12 cellular contexts compared by ENCODE assay signal in genomic region chr15:69389426-69389825, GRCh38. TPM values are rescaled to one million over a fixed set of nuclear protein-coding genes. Genes with fewer than 3 reads are reported as not detected.
DNase-seq lines count a peak whose midpoint lies in the region; ATAC-seq and TF ChIP-seq lines count a peak whose summit lies in the region.
"Had no signal": no experiment of that assay in that cellular context is flagged by ENCODE, and none has a peak within 500 bp of the region (broad histone marks: within the 10 kb centered on the region; RNA-seq: fewer than 3 reads in every experiment).

No MANE protein-coding gene starts in this region.

- no TSS peak for BruUV-seq in PC-3 (replicated peaks; lab: Mats Ljungman, UMichigan)

- H3K27me3 ChIP-seq in left ventricle myocardium inferior (ENCODE audit: low read depth), result no peaks in the 10 kb centered on the region
- no peaks in the 10 kb centered on the region for H3K27me3 ChIP-seq in PC-3 (ENCODE audit: low read length)
- peaks cover 5% of the 10 kb centered on the region for H3K27me3 ChIP-seq in foreskin keratinocyte

- H3F3A ChIP-seq in PC-3 (ENCODE audit: low read length, unreplicated experiment), result peaks cover 4% of the 10 kb centered on the region

- POLR2A ChIA-PET in PC-3 (lab: Charles Lee; ENCODE audit: unreplicated experiment), result no interaction called here

- H3K9me3 ChIP-seq in left ventricle myocardium inferior (replicated peaks) (no peaks in the 10 kb centered on the region), PC-3 (ENCODE audit: low read length) (no peaks in the 10 kb centered on the region)
- H3K9me3 ChIP-seq: Caco-2 had no signal

- no peak overlapping the region for H3K27ac ChIP-seq in left ventricle myocardium inferior (replicated peaks)
- peak overlapping the region; percentile 98 for H3K27ac ChIP-seq in PC-3 (ENCODE audit: low read length)
- H3K27ac ChIP-seq in coronary artery, result no peak overlapping the region
- no peak overlapping the region for H3K27ac ChIP-seq in foreskin keratinocyte
- H3K27ac ChIP-seq: HL-60 had no signal

- H3K36me3 ChIP-seq in left ventricle myocardium inferior, result no peaks in the 10 kb centered on the region
- no peaks in the 10 kb centered on the region for H3K36me3 ChIP-seq in PC-3 (ENCODE audit: low read depth, low read length)

- no peaks in the 10 kb centered on the region for H4K20me1 ChIP-seq in PC-3 (ENCODE audit: low read length)

- H2AFZ ChIP-seq in PC-3 (ENCODE audit: low read length), result no peak overlapping the region
- H2AFZ ChIP-seq: GM23338 had no signal

- DNase-seq in left ventricle myocardium superior, result peak; percentile 40
- DNase-seq in left ventricle myocardium inferior, result no peak
- no peak for DNase-seq in PC-3
- peak; percentile 36 for DNase-seq in coronary artery (ENCODE audit: low spot score)
- no peak for DNase-seq in foreskin keratinocyte
- DNase-seq: Caco-2; CD8-positive, alpha-beta memory T cell; H7 had no signal

- no peaks in the 10 kb centered on the region for H3K9me2 ChIP-seq in PC-3 (replicated peaks; ENCODE audit: low read length)

- peaks cover 15% of the 10 kb centered on the region for H3K4me1 ChIP-seq in left ventricle myocardium inferior
- H3K4me1 ChIP-seq in PC-3 (ENCODE audit: insufficient read depth, low read length), result peaks cover 66% of the 10 kb centered on the region
- peaks cover 22% of the 10 kb centered on the region for H3K4me1 ChIP-seq in foreskin keratinocyte

- no peak for TF ChIP-seq CTCF in left ventricle myocardium inferior (IDR thresholded peaks at IDR 0.05; ENCODE audit: borderline replicate concordance)
- no peak for TF ChIP-seq CTCF in PC-3 (conservative IDR thresholded peaks at IDR 0.05; ENCODE audit: low read depth, low read length)
- no peak for TF ChIP-seq CTCF in coronary artery (IDR thresholded peaks at IDR 0.05)
- no peak for TF ChIP-seq CTCF in foreskin keratinocyte (conservative IDR thresholded peaks at IDR 0.05)

- H3K4me3 ChIP-seq in left ventricle myocardium inferior (no peak overlapping the region), PC-3 (ENCODE audit: low read length) (no peak overlapping the region), coronary artery (no peak overlapping the region)
- H3K4me3 ChIP-seq: GM23338 had no signal

- H3K4me2 ChIP-seq in PC-3 (ENCODE audit: low read length), result no peak overlapping the region
- H3K4me2 ChIP-seq: GM23338 had no signal

- CTCF ChIA-PET in PC-3 (lab: Charles Lee), result no interaction called here

- intact Hi-C loops in left ventricle myocardium superior (cut with micrococcal nuclease) (no loop called here), left ventricle myocardium inferior (cut with micrococcal nuclease) (no loop called here), PC-3 (cut with micrococcal nuclease) (no loop called here)

- H3K9ac ChIP-seq in PC-3 (ENCODE audit: low read length), result no peak overlapping the region

- ATAC-seq in left ventricle myocardium superior (peak; percentile 60), PC-3 (no peak), GM19328 (IDR thresholded peaks at IDR 0.05; ENCODE audit: unreplicated experiment) (no peak), GM18909 (IDR thresholded peaks at IDR 0.05; ENCODE audit: poor library complexity, unreplicated experiment) (no peak), foreskin keratinocyte (no peak)
- ATAC-seq: GM23338 had no signal

- no peaks in the 10 kb centered on the region for H3K79me2 ChIP-seq in PC-3 (ENCODE audit: low read length)

RNA-seq across cellular contexts. Expression of gene KIF23, which starts 24.7 kb away (rescaled TPM):
- total RNA-seq in left ventricle myocardium superior, result 0.45 TPM
- 0.38 TPM for total RNA-seq in left ventricle myocardium inferior
- total RNA-seq in PC-3 (2014; rRNA removed), result 77.3 and 87.0 TPM in 2 replicates
- total RNA-seq in foreskin keratinocyte, result 66.4 and 88.7 TPM in 2 replicates
- 23.1 and 38.2 TPM in 2 replicates for polyA plus RNA-seq in foreskin keratinocyte

Comparison
In these comparisons a context has a peak if more than half of its experiments do, and no peak if none do; other contexts are left out.
1. DNase-seq: peak in left ventricle myocardium superior (single experiment) and coronary artery (single experiment); none in left ventricle myocardium inferior (single experiment), PC-3 (single experiment) and foreskin keratinocyte (0 of 2).
2. RNA of gene KIF23, which starts 24.7 kb away (total RNA-seq): 66.4 to 88.7 TPM in foreskin keratinocyte and 77.3 to 87.0 TPM in PC-3; 0.45 TPM in left ventricle myocardium superior (single experiment) and 0.38 TPM in left ventricle myocardium inferior (single experiment); every median in the first group is over 10 times any median in the second.